In genomic region chr22:39534092-39534506, GRCh38 we compare ENCODE assay signal across 12 cellular contexts. TPM values are rescaled to one million over a fixed set of nuclear protein-coding genes. Genes with fewer than 3 reads are reported as not detected.
DNase-seq lines count a peak whose midpoint lies in the region; ATAC-seq, FAIRE-seq and TF ChIP-seq lines count a peak whose summit lies in the region.
"Had no signal": no experiment of that assay in that cellular context is flagged by ENCODE, and none has a peak within 500 bp of the region (broad histone marks: within the 10 kb centered on the region; RNA-seq: fewer than 3 reads in every experiment).

No MANE protein-coding gene starts in this region.

- peaks cover 6 to 12% of the 10 kb centered on the region in 2 experiments for H3K36me3 ChIP-seq in keratinocyte (ENCODE audit: control insufficient read depth in 2 of 2, extremely low read depth in 1 of 2, insufficient read depth in 2 of 2, low read length in 2 of 2)

- no peak overlapping the region for H3K27ac ChIP-seq in keratinocyte (ENCODE audit: control insufficient read depth, insufficient read depth, low read length)
- H3K27ac ChIP-seq: upper lobe of right lung had no signal

- H3K27me3 ChIP-seq in keratinocyte (ENCODE audit: control insufficient read depth, extremely low read depth, insufficient read depth, low read length), result no peaks in the 10 kb centered on the region
- H3K27me3 ChIP-seq: upper lobe of right lung had no signal

- no peaks in the 10 kb centered on the region for H3K9me3 ChIP-seq in keratinocyte (ENCODE audit: control insufficient read depth, low read depth, low read length)
- H3K9me3 ChIP-seq: upper lobe of right lung had no signal

- dilution Hi-C loops in keratinocyte (cut with MboI; ENCODE audit: extremely low pct_ligation_motif_present, low sequenced_read_pairs), result no loop called here

- TF ChIP-seq CTCF in keratinocyte (optimal IDR thresholded peaks at IDR 0.05 in 1 of 3, IDR thresholded peaks at IDR 0.05 in 1 of 3, conservative IDR thresholded peaks at IDR 0.05 in 1 of 3; ENCODE audit: extremely low read depth in 1 of 3, insufficient read depth in 2 of 3, low read length in 3 of 3), result no peak

- H3K4me3 Mint-ChIP-seq in stimulated activated naive CD8-positive, alpha-beta T cell treated with anti-CD3 and anti-CD28 coated beads, Interleukin-15, Interleukin-2, amounts not matched to agents 100 ng/mL and 50 ng/mL, for 24 hours, result no peak overlapping the region
- H3K4me3 Mint-ChIP-seq in activated CD4-positive, alpha-beta memory T cell treated with anti-CD3 and anti-CD28 coated beads for 36 hours, result no peak overlapping the region
- peak overlapping the region in 1 of 5 donors; percentile 21 for H3K4me3 Mint-ChIP-seq in immature natural killer cell

- peaks cover 28% of the 10 kb centered on the region for H3K36me3 Mint-ChIP-seq in stimulated activated naive CD8-positive, alpha-beta T cell treated with anti-CD3 and anti-CD28 coated beads, Interleukin-15, Interleukin-2, amounts not matched to agents 100 ng/mL and 50 ng/mL, for 24 hours (ENCODE audit: low read depth)
- H3K36me3 Mint-ChIP-seq in activated CD4-positive, alpha-beta memory T cell treated with anti-CD3 and anti-CD28 coated beads for 36 hours, result peaks cover 27% of the 10 kb centered on the region
- H3K36me3 Mint-ChIP-seq in immature natural killer cell, result peaks cover 0 to 6% (median 4%) of the 10 kb centered on the region in 3 donors

- H4K20me1 ChIP-seq in keratinocyte (ENCODE audit: control insufficient read depth, extremely low read depth, insufficient read depth, low read length), result peaks cover under 1% of the 10 kb centered on the region

- H3K4me2 ChIP-seq in keratinocyte (ENCODE audit: control insufficient read depth, extremely low read depth, insufficient read depth, low read depth, low read length), result peak overlapping the region; percentile 76

- H3K9me1 ChIP-seq in keratinocyte (ENCODE audit: control insufficient read depth, extremely low read depth, insufficient read depth, low read length), result no peaks in the 10 kb centered on the region

- H3K79me2 ChIP-seq in keratinocyte (ENCODE audit: control insufficient read depth, insufficient read depth, low read length), result peaks cover 29% of the 10 kb centered on the region

- H3K9ac ChIP-seq in keratinocyte (ENCODE audit: control insufficient read depth, extremely low read depth, insufficient read depth, low read length), result peak overlapping the region; percentile 35

- intact Hi-C loops in activated CD4-positive, alpha-beta memory T cell treated with anti-CD3 and anti-CD28 coated beads for 36 hours (cut with micrococcal nuclease), result loop anchor here (5.0 to 10.0 kb wide), 4 partner anchors 362 to 779 kb away; partner anchors contain the start of genes SUN2 and TNRC6B

- no peaks in the 10 kb centered on the region for H3K27me3 Mint-ChIP-seq in stimulated activated naive CD8-positive, alpha-beta T cell treated with anti-CD3 and anti-CD28 coated beads, Interleukin-15, Interleukin-2, amounts not matched to agents 100 ng/mL and 50 ng/mL, for 24 hours
- H3K27me3 Mint-ChIP-seq in activated CD4-positive, alpha-beta memory T cell treated with anti-CD3 and anti-CD28 coated beads for 36 hours, result no peaks in the 10 kb centered on the region
- H3K27me3 Mint-ChIP-seq in immature natural killer cell (ENCODE audit: low read depth in 3 of 3), result peaks cover 2 to 10% (median 8%) of the 10 kb centered on the region in 3 donors
- H3K27me3 Mint-ChIP-seq: CD8-positive, alpha-beta memory T cell had no signal

- POLR2A ChIA-PET in activated CD4-positive, alpha-beta memory T cell treated with anti-CD3 and anti-CD28 coated beads for 36 hours (lab: Charles Lee), result interaction anchor here (0.8 to 1.6 kb wide), 4 partner anchors 14 to 510 kb away, joined by 3 to 7 read pairs (median 5); partner anchors contain the start of gene ATF4

- no peaks in the 10 kb centered on the region for H3K9me3 Mint-ChIP-seq in stimulated activated naive CD8-positive, alpha-beta T cell treated with anti-CD3 and anti-CD28 coated beads, Interleukin-15, Interleukin-2, amounts not matched to agents 100 ng/mL and 50 ng/mL, for 24 hours
- no peaks in the 10 kb centered on the region for H3K9me3 Mint-ChIP-seq in activated CD4-positive, alpha-beta memory T cell treated with anti-CD3 and anti-CD28 coated beads for 36 hours
- H3K9me3 Mint-ChIP-seq in immature natural killer cell, result no peaks in the 10 kb centered on the region
- H3K9me3 Mint-ChIP-seq: CD8-positive, alpha-beta memory T cell had no signal

- no peak overlapping the region for H3K4me3 ChIP-seq in keratinocyte (ENCODE audit: control insufficient read depth in 2 of 3, extremely low read depth in 1 of 3, insufficient read depth in 2 of 3, low read depth in 1 of 3, low read length in 3 of 3)
- H3K4me3 ChIP-seq: upper lobe of right lung had no signal

- peaks cover 31% of the 10 kb centered on the region for H3K4me1 ChIP-seq in keratinocyte (ENCODE audit: control insufficient read depth, extremely low read depth, insufficient read depth, low read length)

- CTCF ChIA-PET in activated CD4-positive, alpha-beta memory T cell treated with anti-CD3 and anti-CD28 coated beads for 36 hours (lab: Charles Lee), result interaction anchor here (0.6 to 14.2 kb wide), 48 partner anchors 9 to 902 kb away, joined by 3 to 387 read pairs (median 5); partner anchors contain the start of gene MIEF1

- FAIRE-seq in keratinocyte (lab: Jason Lieb, UNC), result no peak
- FAIRE-seq: islet of Langerhans, RCC 7860 had no signal

- no peak for ATAC-seq in stimulated activated naive CD8-positive, alpha-beta T cell treated with anti-CD3 and anti-CD28 coated beads, Interleukin-15, Interleukin-2, amounts not matched to agents 100 U/mL and 50 U/mL, for 24 hours
- no peak for ATAC-seq in HG02973 (IDR thresholded peaks at IDR 0.05; ENCODE audit: unreplicated experiment)

- no peak for DNase-seq in stimulated activated naive CD8-positive, alpha-beta T cell treated with anti-CD3 and anti-CD28 coated beads, Interleukin-15, Interleukin-2, amounts not matched to agents 100 U/mL and 50 U/mL, for 24 hours
- no peak for DNase-seq in activated CD4-positive, alpha-beta memory T cell treated with anti-CD3 and anti-CD28 coated beads for 36 hours
- no peak for DNase-seq in keratinocyte (ENCODE audit: low read depth, low spot score)
- DNase-seq in immature natural killer cell, result no peak
- DNase-seq in central memory CD4-positive, alpha-beta T cell, result no peak
- no peak for DNase-seq in NCI-H1436 (lab: John Stamatoyannopoulos, UW)

- peaks cover 40% of the 10 kb centered on the region for H3K4me1 Mint-ChIP-seq in stimulated activated naive CD8-positive, alpha-beta T cell treated with anti-CD3 and anti-CD28 coated beads, Interleukin-15, Interleukin-2, amounts not matched to agents 100 ng/mL and 50 ng/mL, for 24 hours (ENCODE audit: low read depth)
- peaks cover 42% of the 10 kb centered on the region for H3K4me1 Mint-ChIP-seq in activated CD4-positive, alpha-beta memory T cell treated with anti-CD3 and anti-CD28 coated beads for 36 hours (ENCODE audit: low read depth)
- peaks cover 37 to 40% of the 10 kb centered on the region in 2 donors for H3K4me1 Mint-ChIP-seq in immature natural killer cell

- peak overlapping the region; percentile 96 for H2AFZ ChIP-seq in keratinocyte (ENCODE audit: control insufficient read depth, low read length)

- H3K27ac Mint-ChIP-seq in stimulated activated naive CD8-positive, alpha-beta T cell treated with anti-CD3 and anti-CD28 coated beads, Interleukin-15, Interleukin-2, amounts not matched to agents 100 ng/mL and 50 ng/mL, for 24 hours, result peak overlapping the region; percentile 36
- H3K27ac Mint-ChIP-seq in activated CD4-positive, alpha-beta memory T cell treated with anti-CD3 and anti-CD28 coated beads for 36 hours, result peak overlapping the region; percentile 2
- H3K27ac Mint-ChIP-seq in immature natural killer cell, result peak overlapping the region in 2 of 6 donors; percentile 8 to 24

RNA-seq across cellular contexts. Expression of gene RPS19BP1, which starts 1.6 kb away (rescaled TPM):
- 10 to 100 TPM; 65.2 to 67.5 TPM for total RNA-seq in activated CD4-positive, alpha-beta memory T cell treated with anti-CD3 and anti-CD28 coated beads for 36 hours
- polyA plus RNA-seq in keratinocyte (66.1 to 70.7 TPM (median 67.3 TPM) in 3 replicates), immature natural killer cell (100 to 1,000 TPM; 139 to 239 (median 180) TPM)
- polyA plus RNA-seq in keratinocyte (2011; ENCODE audit: low read depth), result 91.2 TPM
- 37.2 and 76.5 TPM in 2 replicates for polyA plus RNA-seq in keratinocyte (2011; cell fraction: cytosol; rRNA removed)
- polyA plus RNA-seq in keratinocyte (2011; cell fraction: nucleus; rRNA removed), result 25.9 and 26.1 TPM in 2 replicates
- polyA plus RNA-seq in keratinocyte (2012; ENCODE audit: low replicate concordance), result 52.4 and 75.3 TPM in 2 replicates
- 8.6 to 9.8 TPM (median 8.7 TPM) in 3 replicates for polyA minus RNA-seq in keratinocyte
- polyA minus RNA-seq in keratinocyte (2011; cell fraction: cytosol; rRNA and poly(A)+ RNA removed), result 36.4 TPM
- 6.0 and 6.7 TPM in 2 replicates for polyA minus RNA-seq in keratinocyte (2011; cell fraction: nucleus; rRNA and poly(A)+ RNA removed)

RNA-seq across cellular contexts. Expression of gene ATF4, which starts 13.7 kb away (rescaled TPM):
- 100 to 1,000 TPM; 437 to 455 TPM for total RNA-seq in activated CD4-positive, alpha-beta memory T cell treated with anti-CD3 and anti-CD28 coated beads for 36 hours
- polyA plus RNA-seq in keratinocyte (590 to 629 TPM (median 597 TPM) in 3 replicates), immature natural killer cell (100 to 1,000 TPM in 1 of 3 donors, 10 to 100 TPM in 2; 48.9 to 113 (median 69.4) TPM)
- 405 TPM for polyA plus RNA-seq in keratinocyte (2011; ENCODE audit: low read depth)
- polyA plus RNA-seq in keratinocyte (2011; cell fraction: cytosol; rRNA removed), result 667 and 669 TPM in 2 replicates
- 723 and 754 TPM in 2 replicates for polyA plus RNA-seq in keratinocyte (2011; cell fraction: nucleus; rRNA removed)
- polyA plus RNA-seq in keratinocyte (2012; ENCODE audit: low replicate concordance), result 334 and 628 TPM in 2 replicates
- polyA minus RNA-seq in keratinocyte, result 96.8 to 185 TPM (median 173 TPM) in 3 replicates
- 150 TPM for polyA minus RNA-seq in keratinocyte (2011; cell fraction: cytosol; rRNA and poly(A)+ RNA removed)
- polyA minus RNA-seq in keratinocyte (2011; cell fraction: nucleus; rRNA and poly(A)+ RNA removed), result 73.9 and 83.2 TPM in 2 replicates

RNA-seq across cellular contexts. Expression of gene MIEF1, which starts 32.0 kb away (rescaled TPM):
- total RNA-seq in activated CD4-positive, alpha-beta memory T cell treated with anti-CD3 and anti-CD28 coated beads for 36 hours, result 10 to 100 TPM; 40.3 to 43.1 TPM
- polyA plus RNA-seq in keratinocyte (13.8 to 27.6 TPM (median 18.4 TPM) in 3 replicates), immature natural killer cell (10 to 100 TPM; 13.8 to 30.5 (median 18.4) TPM)
- polyA plus RNA-seq in keratinocyte (2011; ENCODE audit: low read depth), result 6.3 TPM
- 22.8 and 24.0 TPM in 2 replicates for polyA plus RNA-seq in keratinocyte (2011; cell fraction: cytosol; rRNA removed)
- polyA plus RNA-seq in keratinocyte (2011; cell fraction: nucleus; rRNA removed), result 23.9 and 24.4 TPM in 2 replicates
- 13.7 and 26.1 TPM in 2 replicates for polyA plus RNA-seq in keratinocyte (2012; ENCODE audit: low replicate concordance)
- 22.7 to 51.9 TPM (median 30.8 TPM) in 3 replicates for polyA minus RNA-seq in keratinocyte
- polyA minus RNA-seq in keratinocyte (2011; cell fraction: cytosol; rRNA and poly(A)+ RNA removed), result 26.7 TPM
- polyA minus RNA-seq in keratinocyte (2011; cell fraction: nucleus; rRNA and poly(A)+ RNA removed), result 20.7 and 28.1 TPM in 2 replicates

RNA-seq across cellular contexts. Expression of gene CACNA1I, which starts 36.5 kb away (rescaled TPM):
- under 1 TPM; 0.36 to 0.57 TPM for total RNA-seq in activated CD4-positive, alpha-beta memory T cell treated with anti-CD3 and anti-CD28 coated beads for 36 hours
- polyA plus RNA-seq in keratinocyte (not detected in 3 replicates), immature natural killer cell (not detected)
- polyA plus RNA-seq in keratinocyte (2011; ENCODE audit: low read depth), result not detected
- polyA plus RNA-seq in keratinocyte (2011; cell fraction: cytosol; rRNA removed), result 0.01 TPM in 1 of 2 replicates, not detected in the other
- 0.01 TPM in 1 of 2 replicates, not detected in the other for polyA plus RNA-seq in keratinocyte (2011; cell fraction: nucleus; rRNA removed)
- not detected in 2 replicates for polyA plus RNA-seq in keratinocyte (2012; ENCODE audit: low replicate concordance)
- 0.07 TPM in 1 of 3 replicates, not detected in the others for polyA minus RNA-seq in keratinocyte
- not detected for polyA minus RNA-seq in keratinocyte (2011; cell fraction: cytosol; rRNA and poly(A)+ RNA removed)
- not detected in 2 replicates for polyA minus RNA-seq in keratinocyte (2011; cell fraction: nucleus; rRNA and poly(A)+ RNA removed)
